Comparison of ENCODE assay signal across 8 cellular contexts in genomic region chr7:108001759-108002725, GRCh38. TPM values are rescaled to one million over a fixed set of nuclear protein-coding genes. Genes with fewer than 3 reads are reported as not detected.
A peak's percentile ranks its signal among the peaks of the same experiment; 100 is the strongest.
DNase-seq lines count a peak whose midpoint lies in the region; ATAC-seq, FAIRE-seq and TF ChIP-seq lines count a peak whose summit lies in the region.

No MANE protein-coding gene starts in this region.

- H3K27ac Mint-ChIP-seq in MCF 10A (ENCODE audit: low read depth, unreplicated experiment), result peak overlapping the region; percentile 61

- peak overlapping the region; percentile 86 for H3K4me3 Mint-ChIP-seq in MCF 10A (ENCODE audit: unreplicated experiment)

- no TSS peak for BruUV-seq in MCF 10A (replicated peaks; lab: Mats Ljungman, UMichigan)

- POLR2A ChIA-PET in MCF 10A (lab: Yijun Ruan, JAX), result interaction anchor here (0.6 to 5.9 kb wide), 24 partner anchors 9 to 155 kb away, joined by 3 to 77 read pairs (median 4); partner anchors contain the start of gene DLD

- H3K9me3 Mint-ChIP-seq in MCF 10A (ENCODE audit: unreplicated experiment), result no peaks in the 10 kb centered on the region

- CTCF ChIA-PET in MCF 10A (lab: Yijun Ruan, JAX), result interaction anchor here (0.5 to 5.1 kb wide), 14 partner anchors 12 to 499 kb away, joined by 3 to 23 read pairs (median 4); no protein-coding TSS in a partner anchor

- H3K27me3 Mint-ChIP-seq in MCF 10A (ENCODE audit: insufficient read depth, unreplicated experiment), result no peaks in the 10 kb centered on the region

- H3K27ac ChIP-seq in kidney (ENCODE audit: low read depth in 2 of 2, low read length in 2 of 2), result peak overlapping the region; percentile 89 to 92
- peak overlapping the region; percentile 83 for H3K27ac ChIP-seq in stomach smooth muscle (ENCODE audit: low read length)

- DNase-seq in DMS 273 (lab: John Stamatoyannopoulos, UW; ENCODE audit: unreplicated experiment) (peak; percentile 91), M059J (ENCODE audit: low read depth) (peak; percentile 56), MCF 10A (ENCODE audit: unreplicated experiment) (peak; percentile 40), kidney (peak; percentile 70), H4 (ENCODE audit: low spot score) (no peak), T1000 (lab: John Stamatoyannopoulos, UW) (no peak)

- H3K36me3 Mint-ChIP-seq in MCF 10A (ENCODE audit: insufficient read depth, unreplicated experiment), result peaks cover 57% of the 10 kb centered on the region

- H3K9me3 ChIP-seq in kidney (ENCODE audit: control insufficient read depth in 1 of 2, low read length in 2 of 2) (no peaks in the 10 kb centered on the region), stomach smooth muscle (ENCODE audit: control insufficient read depth in 2 of 2, low read length in 2 of 2) (no peaks in the 10 kb centered on the region)

- peak overlapping the region; percentile 74 to 83 for H3K9ac ChIP-seq in kidney (ENCODE audit: low read length in 2 of 2)
- H3K9ac ChIP-seq in stomach smooth muscle (ENCODE audit: low read length in 2 of 2), result peak overlapping the region; percentile 73 to 79

- H3K4me1 ChIP-seq in kidney (ENCODE audit: control insufficient read depth in 1 of 2, insufficient read depth in 1 of 2, low read depth in 1 of 2, low read length in 2 of 2) (peaks cover 16 to 19% of the 10 kb centered on the region in 2 donors), stomach smooth muscle (ENCODE audit: control insufficient read depth, insufficient read depth, low read length) (peaks cover 29% of the 10 kb centered on the region)

- ATAC-seq in HG03432 (IDR thresholded peaks at IDR 0.05; ENCODE audit: unreplicated experiment), result no peak

- TF ChIP-seq CTCF in MCF 10A (IDR thresholded peaks at IDR 0.05; ENCODE audit: unreplicated experiment) (no peak), kidney (IDR thresholded peaks at IDR 0.05; ENCODE audit: borderline replicate concordance, extremely low read depth, insufficient read depth) (no peak)

- H3K36me3 ChIP-seq in kidney (ENCODE audit: control insufficient read depth in 1 of 2, insufficient read depth in 2 of 2, low read length in 2 of 2) (peaks cover 0 to 2% of the 10 kb centered on the region in 2 donors), stomach smooth muscle (ENCODE audit: control insufficient read depth in 2 of 2, insufficient read depth in 2 of 2, low read length in 2 of 2) (peaks cover 6 to 7% of the 10 kb centered on the region in 2 donors)

- no peak for FAIRE-seq in kidney (lab: Jason Lieb, UNC)

- H3K27me3 ChIP-seq in stomach smooth muscle (ENCODE audit: control insufficient read depth in 1 of 2, insufficient read depth in 2 of 2, low read length in 2 of 2), result no peaks in the 10 kb centered on the region

- intact Hi-C loops in MCF 10A (cut with micrococcal nuclease), result loop anchor here (2.0 kb wide), 1 partner anchor 95 kb away; no protein-coding TSS in a partner anchor
- intact Hi-C loops in kidney (cut with DNase I), result no loop called here

- peaks cover 19% of the 10 kb centered on the region for H3K4me1 Mint-ChIP-seq in MCF 10A (ENCODE audit: insufficient read depth, unreplicated experiment)

- H3K4me3 ChIP-seq in kidney (ENCODE audit: low read length in 2 of 2), result peak overlapping the region; percentile 78 to 79
- H3K4me3 ChIP-seq in stomach smooth muscle (ENCODE audit: low read length in 2 of 2), result peak overlapping the region; percentile 92

RNA-seq across cellular contexts. Expression of gene LAMB1, which starts 0.9 kb away (rescaled TPM):
- total RNA-seq in M059J (2014; rRNA removed; shearing (Covaris generic)), result 112 and 225 TPM in 2 replicates
- total RNA-seq in MCF 10A (2022) (199 and 275 TPM in 2 replicates), kidney (312 TPM)
- polyA plus RNA-seq in kidney (ENCODE audit: insufficient read depth, low read depth, low replicate concordance), result 140 TPM
- 128 and 140 TPM in 2 replicates for total RNA-seq in H4 (2014; rRNA removed; shearing (Covaris generic))

Comparison
In these comparisons a context has a peak if more than half of its experiments do, and no peak if none do; other contexts are left out.
1. DNase-seq: peak in DMS 273 (single experiment), M059J (single experiment), MCF 10A (single experiment) and kidney (single experiment); none in H4 (single experiment) and T1000 (single experiment).